ENCODE assay signal across 10 cellular contexts in genomic region chr3:173411288-173412064, GRCh38. TPM values are rescaled to one million over a fixed set of nuclear protein-coding genes. Genes with fewer than 3 reads are reported as not detected.
DNase-seq lines count a peak whose midpoint lies in the region; ATAC-seq, FAIRE-seq and TF ChIP-seq lines count a peak whose summit lies in the region.
"Had no signal": no experiment of that assay in that cellular context is flagged by ENCODE, and none has a peak within 500 bp of the region (broad histone marks: within the 10 kb centered on the region; RNA-seq: fewer than 3 reads in every experiment).

No MANE protein-coding gene starts in this region.

- H3K4me3 ChIP-seq in GM12878, result no peak overlapping the region
- H3K4me3 ChIP-seq: SJSA1 had no signal

- TF ChIP-seq POLR2A in GM12878 (IDR thresholded peaks at IDR 0.05; ENCODE audit: low read depth, low read length), result no peak

- no peak for FAIRE-seq in GM12878 (lab: Jason Lieb, UNC)

- SMC1A ChIA-PET in GM12878 (lab: Charles Lee; ENCODE audit: uncharacterized antibody, unreplicated experiment), result no interaction called here

- no peaks in the 10 kb centered on the region for H3K36me3 Mint-ChIP-seq in natural killer cell

- ATAC-seq in GM12878 (no peak), natural killer cell (no peak), HG03520 (IDR thresholded peaks at IDR 0.05; ENCODE audit: unreplicated experiment) (no peak), HG03469 (IDR thresholded peaks at IDR 0.05; ENCODE audit: unreplicated experiment) (no peak), GM19328 (IDR thresholded peaks at IDR 0.05; ENCODE audit: unreplicated experiment) (no peak)

- peaks cover 0 to 3% of the 10 kb centered on the region in 2 donors for H3K9me3 Mint-ChIP-seq in natural killer cell

- intact Hi-C loops in GM12878 (cut with micrococcal nuclease; ENCODE audit: unreplicated experiment), result loop anchor here (5.0 kb wide), 1 partner anchor 141 kb away; no protein-coding TSS in a partner anchor
- intact Hi-C loops in natural killer cell (cut with micrococcal nuclease), result no loop called here

- H3K79me2 ChIP-seq in GM12878 (ENCODE audit: control insufficient read depth, insufficient read depth, low read length), result no peaks in the 10 kb centered on the region

- in situ Hi-C loops in GM12878 (cut with MboI), result no loop called here

- TF ChIP-seq EP300 in GM12878 (IDR thresholded peaks at IDR 0.05; ENCODE audit: borderline replicate concordance in 1 of 2, control insufficient read depth in 1 of 2, low read depth in 2 of 2, low read length in 2 of 2), result no peak

- BruUV-seq in GM12878 (replicated peaks; lab: Mats Ljungman, UMichigan), result no TSS peak

- no peak overlapping the region for H3K27ac ChIP-seq in GM12878 (ENCODE audit: control insufficient read depth, insufficient read depth)
- H3K27ac ChIP-seq: neutrophil, SJSA1 had no signal

- TF ChIP-seq CTCF in GM12878 (IDR thresholded peaks at IDR 0.05 in 2 of 3, conservative IDR thresholded peaks at IDR 0.05 in 1 of 3; ENCODE audit: control insufficient read depth in 2 of 3, extremely low read depth in 1 of 3, insufficient read depth in 1 of 3, low read depth in 3 of 3, low read length in 3 of 3) (peak in 2 of 3 experiments; percentile 11 to 39; a peak in 3 of 6 replicates), natural killer cell (IDR thresholded peaks at IDR 0.05) (no peak)

- no peak overlapping the region for H3K9ac ChIP-seq in GM12878 (ENCODE audit: control insufficient read depth, insufficient read depth, low read length)

- H2AFZ ChIP-seq in GM12878 (ENCODE audit: control insufficient read depth, low read depth, low read length), result no peak overlapping the region

- H3K9me3 ChIP-seq in GM12878 (replicated peaks; ENCODE audit: control insufficient read depth, insufficient read depth, low read length), result no peaks in the 10 kb centered on the region
- H3K9me3 ChIP-seq: neutrophil, SJSA1 had no signal

- H3K36me3 ChIP-seq in GM12878 (ENCODE audit: control insufficient read depth in 2 of 2, insufficient read depth in 2 of 2, low read length in 1 of 2), result no peaks in the 10 kb centered on the region
- H3K36me3 ChIP-seq: neutrophil, SJSA1 had no signal

- no peaks in the 10 kb centered on the region for H3K4me1 ChIP-seq in GM12878 (ENCODE audit: control insufficient read depth, insufficient read depth, low read length)
- H3K4me1 ChIP-seq: SJSA1 had no signal

- peak; percentile 6 for DNase-seq in GM04503 (ENCODE audit: low read depth)
- peak; percentile 28 for DNase-seq in NCI-H1092 treated with DMSO at 0.1 percent for 48 hours (lab: John Stamatoyannopoulos, UW)
- DNase-seq in GM12878 (ENCODE audit: low read depth, low spot score), result no peak
- peak; percentile 61 for DNase-seq in left kidney (ENCODE audit: low read depth, low spot score)
- no peak for DNase-seq in natural killer cell

- no peak overlapping the region for H3K27ac Mint-ChIP-seq in natural killer cell

- no peaks in the 10 kb centered on the region for H4K20me1 ChIP-seq in GM12878 (ENCODE audit: control insufficient read depth, insufficient read depth)

- 15% methylated on average over 5 of the region's 5 CpGs for WGBS in GM12878 (ENCODE audit: insufficient coverage, insufficient replicate concordance, low lambda C conversion rate, missing lambda C conversion rate)

- CTCF ChIA-PET in GM12878 (lab: Yijun Ruan, JAX), result interaction anchor here (1.0 kb wide), 1 partner anchor 142 kb away, joined by 4 read pairs; no protein-coding TSS in a partner anchor

- peaks cover 0 to 7% of the 10 kb centered on the region in 2 donors for H3K27me3 Mint-ChIP-seq in natural killer cell (ENCODE audit: low read depth in 2 of 2)

- H3K4me1 Mint-ChIP-seq in natural killer cell, result no peaks in the 10 kb centered on the region

- TF ChIP-seq RAD21 in GM12878 (IDR thresholded peaks at IDR 0.05; ENCODE audit: insufficient read depth, low read depth, low read length), result peak; percentile 43; the same call in 1 of the 2 replicates

- RAD21 ChIA-PET in GM12878 (lab: Charles Lee; ENCODE audit: unreplicated experiment), result no interaction called here

- no peak overlapping the region for H3K4me3 Mint-ChIP-seq in natural killer cell

- no peak overlapping the region for H3K4me2 ChIP-seq in GM12878 (ENCODE audit: control insufficient read depth, insufficient read depth)

- no peaks in the 10 kb centered on the region for H3K27me3 ChIP-seq in GM12878 (replicated peaks in 1 of 2; ENCODE audit: control insufficient read depth in 2 of 2, insufficient read depth in 2 of 2, low read length in 1 of 2)
- H3K27me3 ChIP-seq: neutrophil had no signal

- POLR2A ChIA-PET in GM12878 (lab: Charles Lee), result no interaction called here

TF ChIP-seq in GM12878, 131 proteins besides CTCF, POLR2A, EP300 and RAD21:
- TF ChIP-seq NR2F1 (conservative IDR thresholded peaks at IDR 0.05), result no peak
- no peak for TF ChIP-seq DPF2 (IDR thresholded peaks at IDR 0.05)
- no peak for TF ChIP-seq MTA3 (IDR thresholded peaks at IDR 0.05; ENCODE audit: borderline replicate concordance, low read length)
- TF ChIP-seq, protein P1, sequence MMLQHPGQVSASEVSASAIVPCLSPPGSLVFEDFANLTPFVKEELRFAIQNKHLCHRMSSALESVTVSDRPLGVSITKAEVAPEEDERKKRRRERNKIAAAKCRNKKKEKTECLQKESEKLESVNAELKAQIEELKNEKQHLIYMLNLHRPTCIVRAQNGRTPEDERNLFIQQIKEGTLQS (IDR thresholded peaks at IDR 0.05; ENCODE audit: borderline replicate concordance, extremely low read depth, low read depth, low read length), result no peak
- no peak for TF ChIP-seq ZNF24 (IDR thresholded peaks at IDR 0.05)
- TF ChIP-seq SPI1 (IDR thresholded peaks at IDR 0.05; ENCODE audit: borderline replicate concordance, insufficient read depth, low read depth, low read length), result no peak
- no peak for TF ChIP-seq NRF1 (conservative IDR thresholded peaks at IDR 0.05; ENCODE audit: low read depth, low read length)

RNA-seq across cellular contexts. Expression of gene NLGN1, which starts 13.9 kb away (rescaled TPM):
- total RNA-seq in GM12878 (2013; cell fraction: nucleolus; rRNA removed), result not detected in 2 replicates
- total RNA-seq in GM12878 (2014; rRNA removed) (not detected in 2 replicates), GM12878 (2014; rRNA removed; fragmentation: Illumina TruSeq; extraction: Trizol) (not detected in 2 replicates), GM12878 (2021) (not detected in 2 replicates), natural killer cell (not detected)
- not detected for polyA plus RNA-seq in GM12878 (2011; ENCODE audit: low read depth)
- polyA plus RNA-seq in GM12878 (2011; rRNA removed) (0.10 TPM in 1 of 2 replicates, not detected in the other), GM12878 (2014; fragmentation: Illumina TruSeq; extraction: Trizol) (not detected in 2 replicates), GM12878 (2014; fragmentation: Nextera tagmentation; extraction: Ambion mirVana) (not detected), GM12878 (2014; rRNA removed) (not detected in 2 replicates), GM12878 (2016; fragmentation: Nextera tagmentation; extraction: Ambion mirVana) (not detected)
- not detected in 2 replicates for polyA plus RNA-seq in GM12878 (2011; cell fraction: cytosol; rRNA removed)
- not detected in 2 replicates for polyA plus RNA-seq in GM12878 (2011; cell fraction: nucleus; rRNA removed)
- not detected in 2 replicates for polyA plus RNA-seq in GM12878 (2012)
- not detected in 2 replicates for polyA minus RNA-seq in GM12878 (2011; rRNA and poly(A)+ RNA removed)
- not detected in 2 replicates for polyA minus RNA-seq in GM12878 (2011; cell fraction: cytosol; rRNA and poly(A)+ RNA removed)
- not detected in 2 replicates for polyA minus RNA-seq in GM12878 (2011; cell fraction: nucleus; rRNA and poly(A)+ RNA removed)

Comparison
In these comparisons a context has a peak if more than half of its experiments do, and no peak if none do; other contexts are left out.
1. DNase-seq: peak in GM04503 (single experiment), NCI-H1092 treated with DMSO at 0.1 percent for 48 hours (single experiment) and left kidney (single experiment); none in GM12878 (single experiment) and natural killer cell (single experiment).